ENCODE assay signal across 1 cellular context in genomic region chr14:35534884-35535793, GRCh38.
TF ChIP-seq lines count a peak whose summit lies in the region.

No MANE protein-coding gene starts in this region.

TF ChIP-seq in GM23338, 12 proteins besides CTCF, POLR2A, EP300 and RAD21 (continued from another document):
- TF ChIP-seq ZNF331 (CRISPR knock-in tag; IDR thresholded peaks at IDR 0.05; ENCODE audit: low read depth) (peak; percentile 59), POLR2AphosphoS5 (IDR thresholded peaks at IDR 0.05; ENCODE audit: low read depth) (no peak), NANOG (IDR thresholded peaks at IDR 0.05; ENCODE audit: borderline replicate concordance) (no peak), ZNF462 (CRISPR knock-in tag; IDR thresholded peaks at IDR 0.05) (no peak), EZH2 (IDR thresholded peaks at IDR 0.05; ENCODE audit: low read depth, unreplicated experiment) (peak; percentile 68), ETS1 (IDR thresholded peaks at IDR 0.05) (no peak), STAT1 (IDR thresholded peaks at IDR 0.05; ENCODE audit: unreplicated experiment) (no peak)
